Comparison of ENCODE assay signal across 1 cellular context in the genomic region with DNA sequence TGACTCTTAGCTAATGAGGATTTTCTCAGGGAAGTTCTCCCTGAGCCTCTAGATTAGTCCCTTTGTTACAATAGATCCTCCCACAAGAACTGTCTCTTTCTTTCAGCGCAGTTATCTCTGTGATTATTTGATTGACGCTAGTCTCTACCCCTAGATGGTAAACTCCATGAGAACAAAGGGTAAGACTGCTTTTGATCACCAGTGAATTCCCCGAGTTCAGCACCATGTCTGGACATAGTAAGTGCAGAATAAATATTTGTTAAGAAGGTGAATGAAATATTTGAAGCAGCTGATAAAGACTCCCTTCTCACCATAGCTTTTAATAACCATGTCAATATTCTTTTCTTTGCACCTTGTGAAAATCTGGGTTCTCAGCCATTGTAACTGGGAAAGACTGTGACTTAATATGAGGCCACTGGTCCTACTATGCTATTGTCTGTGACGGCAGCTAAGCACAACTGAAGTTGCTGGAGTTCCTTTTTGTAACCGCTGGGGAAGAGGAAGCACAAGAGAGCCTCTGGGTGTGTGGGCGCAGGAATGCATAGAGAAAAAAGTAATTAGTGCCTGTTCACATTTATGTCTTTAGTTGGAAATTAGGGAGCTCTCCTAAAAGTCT.
TF ChIP-seq lines count a peak whose summit lies in the region.

No MANE protein-coding gene starts in this region.

TF ChIP-seq in K562, 482 proteins besides CTCF, POLR2A, EP300 and RAD21 (continued from another document and continues in another):
- TF ChIP-seq, protein P1, sequence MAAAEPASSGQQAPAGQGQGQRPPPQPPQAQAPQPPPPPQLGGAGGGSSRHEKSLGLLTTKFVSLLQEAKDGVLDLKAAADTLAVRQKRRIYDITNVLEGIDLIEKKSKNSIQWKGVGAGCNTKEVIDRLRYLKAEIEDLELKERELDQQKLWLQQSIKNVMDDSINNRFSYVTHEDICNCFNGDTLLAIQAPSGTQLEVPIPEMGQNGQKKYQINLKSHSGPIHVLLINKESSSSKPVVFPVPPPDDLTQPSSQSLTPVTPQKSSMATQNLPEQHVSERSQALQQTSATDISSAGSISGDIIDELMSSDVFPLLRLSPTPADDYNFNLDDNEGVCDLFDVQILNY (CRISPR knock-in tag; IDR thresholded peaks at IDR 0.05), result no peak
- TF ChIP-seq, protein P2, sequence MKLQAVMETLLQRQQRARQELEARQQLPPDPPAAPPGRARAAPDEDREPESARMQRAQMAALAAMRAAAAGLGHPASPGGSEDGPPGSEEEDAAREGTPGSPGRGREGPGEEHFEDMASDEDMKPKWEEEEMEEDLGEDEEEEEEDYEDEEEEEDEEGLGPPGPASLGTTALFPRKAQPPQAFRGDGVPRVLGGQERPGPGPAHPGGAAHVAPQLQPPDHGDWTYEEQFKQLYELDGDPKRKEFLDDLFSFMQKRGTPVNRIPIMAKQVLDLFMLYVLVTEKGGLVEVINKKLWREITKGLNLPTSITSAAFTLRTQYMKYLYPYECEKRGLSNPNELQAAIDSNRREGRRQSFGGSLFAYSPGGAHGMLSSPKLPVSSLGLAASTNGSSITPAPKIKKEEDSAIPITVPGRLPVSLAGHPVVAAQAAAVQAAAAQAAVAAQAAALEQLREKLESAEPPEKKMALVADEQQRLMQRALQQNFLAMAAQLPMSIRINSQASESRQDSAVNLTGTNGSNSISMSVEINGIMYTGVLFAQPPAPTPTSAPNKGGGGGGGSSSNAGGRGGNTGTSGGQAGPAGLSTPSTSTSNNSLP (IDR thresholded peaks at IDR 0.05; ENCODE audit: borderline replicate concordance, low read depth, low read length), result 0 out of 2 replicates have a peak, but pooled peaks have one; percentile 11
- TF ChIP-seq RFX7 (CRISPR knock-in tag; IDR thresholded peaks at IDR 0.05) (no peak), MBD2 (IDR thresholded peaks at IDR 0.05; ENCODE audit: borderline replicate concordance, low read depth) (no peak), ETS2 (tag; IDR thresholded peaks at IDR 0.05; ENCODE audit: borderline replicate concordance, poor library complexity, severe bottlenecking) (no peak), NCOR1 (IDR thresholded peaks at IDR 0.05) (no peak), THRAP3 (IDR thresholded peaks at IDR 0.05; ENCODE audit: borderline replicate concordance) (no peak), HNRNPK (IDR thresholded peaks at IDR 0.05; ENCODE audit: low read depth, low read length, poor library complexity, severe bottlenecking) (no peak), MEF2D (tag; conservative IDR thresholded peaks at IDR 0.05; ENCODE audit: low read depth) (no peak), KLF16 (IDR thresholded peaks at IDR 0.05) (0 out of 2 replicates have a peak, but pooled peaks have one; percentile 26), NFIC (IDR thresholded peaks at IDR 0.05) (no peak), ZBED1 (IDR thresholded peaks at IDR 0.05) (no peak), BCOR (IDR thresholded peaks at IDR 0.05) (no peak), MYNN (IDR thresholded peaks at IDR 0.05) (no peak), MYNN (CRISPR knock-in tag; IDR thresholded peaks at IDR 0.05) (no peak), TAF9B (IDR thresholded peaks at IDR 0.05; ENCODE audit: partially characterized antibody) (no peak), HDAC3 (IDR thresholded peaks at IDR 0.05; ENCODE audit: borderline replicate concordance, partially characterized antibody) (no peak), MCM3 (IDR thresholded peaks at IDR 0.05) (no peak), ILK (tag; IDR thresholded peaks at IDR 0.05; ENCODE audit: borderline replicate concordance, low read depth) (no peak), POLR2H (tag; IDR thresholded peaks at IDR 0.05; ENCODE audit: low read depth) (no peak), NR2C1 (IDR thresholded peaks at IDR 0.05) (no peak), NR2C1 (tag; IDR thresholded peaks at IDR 0.05) (0 out of 2 replicates have a peak, but pooled peaks have one; percentile 32), CCNT2 (IDR thresholded peaks at IDR 0.05; ENCODE audit: borderline replicate concordance, extremely low read depth, insufficient read length, low read depth, low read length) (no peak), CBFA2T3 (IDR thresholded peaks at IDR 0.05) (no peak), TRIM28 (IDR thresholded peaks at IDR 0.05) (peak; percentile 80; the same call in 1 of the 2 replicates), ZNF79 (CRISPR knock-in tag; IDR thresholded peaks at IDR 0.05; ENCODE audit: low read depth) (no peak), FOXM1 (IDR thresholded peaks at IDR 0.05; ENCODE audit: low read depth) (no peak), FOXM1 (CRISPR knock-in tag; IDR thresholded peaks at IDR 0.05; ENCODE audit: low read depth) (no peak), JUN (IDR thresholded peaks at IDR 0.05; ENCODE audit: borderline replicate concordance, low read depth, low read length) (0 out of 2 replicates have a peak, but pooled peaks have one; percentile 16), JUN (CRISPR knock-in tag; IDR thresholded peaks at IDR 0.05; ENCODE audit: borderline replicate concordance) (no peak)
- TF ChIP-seq, protein P3, sequence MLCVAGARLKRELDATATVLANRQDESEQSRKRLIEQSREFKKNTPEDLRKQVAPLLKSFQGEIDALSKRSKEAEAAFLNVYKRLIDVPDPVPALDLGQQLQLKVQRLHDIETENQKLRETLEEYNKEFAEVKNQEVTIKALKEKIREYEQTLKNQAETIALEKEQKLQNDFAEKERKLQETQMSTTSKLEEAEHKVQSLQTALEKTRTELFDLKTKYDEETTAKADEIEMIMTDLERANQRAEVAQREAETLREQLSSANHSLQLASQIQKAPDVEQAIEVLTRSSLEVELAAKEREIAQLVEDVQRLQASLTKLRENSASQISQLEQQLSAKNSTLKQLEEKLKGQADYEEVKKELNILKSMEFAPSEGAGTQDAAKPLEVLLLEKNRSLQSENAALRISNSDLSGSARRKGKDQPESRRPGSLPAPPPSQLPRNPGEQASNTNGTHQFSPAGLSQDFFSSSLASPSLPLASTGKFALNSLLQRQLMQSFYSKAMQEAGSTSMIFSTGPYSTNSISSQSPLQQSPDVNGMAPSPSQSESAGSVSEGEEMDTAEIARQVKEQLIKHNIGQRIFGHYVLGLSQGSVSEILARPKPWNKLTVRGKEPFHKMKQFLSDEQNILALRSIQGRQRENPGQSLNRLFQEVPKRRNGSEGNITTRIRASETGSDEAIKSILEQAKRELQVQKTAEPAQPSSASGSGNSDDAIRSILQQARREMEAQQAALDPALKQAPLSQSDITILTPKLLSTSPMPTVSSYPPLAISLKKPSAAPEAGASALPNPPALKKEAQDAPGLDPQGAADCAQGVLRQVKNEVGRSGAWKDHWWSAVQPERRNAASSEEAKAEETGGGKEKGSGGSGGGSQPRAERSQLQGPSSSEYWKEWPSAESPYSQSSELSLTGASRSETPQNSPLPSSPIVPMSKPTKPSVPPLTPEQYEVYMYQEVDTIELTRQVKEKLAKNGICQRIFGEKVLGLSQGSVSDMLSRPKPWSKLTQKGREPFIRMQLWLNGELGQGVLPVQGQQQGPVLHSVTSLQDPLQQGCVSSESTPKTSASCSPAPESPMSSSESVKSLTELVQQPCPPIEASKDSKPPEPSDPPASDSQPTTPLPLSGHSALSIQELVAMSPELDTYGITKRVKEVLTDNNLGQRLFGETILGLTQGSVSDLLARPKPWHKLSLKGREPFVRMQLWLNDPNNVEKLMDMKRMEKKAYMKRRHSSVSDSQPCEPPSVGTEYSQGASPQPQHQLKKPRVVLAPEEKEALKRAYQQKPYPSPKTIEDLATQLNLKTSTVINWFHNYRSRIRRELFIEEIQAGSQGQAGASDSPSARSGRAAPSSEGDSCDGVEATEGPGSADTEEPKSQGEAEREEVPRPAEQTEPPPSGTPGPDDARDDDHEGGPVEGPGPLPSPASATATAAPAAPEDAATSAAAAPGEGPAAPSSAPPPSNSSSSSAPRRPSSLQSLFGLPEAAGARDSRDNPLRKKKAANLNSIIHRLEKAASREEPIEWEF (CRISPR knock-in tag; IDR thresholded peaks at IDR 0.05), result peak; percentile 69; the same call in 1 of the 2 replicates
- TF ChIP-seq, protein P4, sequence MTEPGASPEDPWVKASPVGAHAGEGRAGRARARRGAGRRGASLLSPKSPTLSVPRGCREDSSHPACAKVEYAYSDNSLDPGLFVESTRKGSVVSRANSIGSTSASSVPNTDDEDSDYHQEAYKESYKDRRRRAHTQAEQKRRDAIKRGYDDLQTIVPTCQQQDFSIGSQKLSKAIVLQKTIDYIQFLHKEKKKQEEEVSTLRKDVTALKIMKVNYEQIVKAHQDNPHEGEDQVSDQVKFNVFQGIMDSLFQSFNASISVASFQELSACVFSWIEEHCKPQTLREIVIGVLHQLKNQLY (CRISPR knock-in tag; conservative IDR thresholded peaks at IDR 0.05), result no peak
- TF ChIP-seq, protein P5, sequence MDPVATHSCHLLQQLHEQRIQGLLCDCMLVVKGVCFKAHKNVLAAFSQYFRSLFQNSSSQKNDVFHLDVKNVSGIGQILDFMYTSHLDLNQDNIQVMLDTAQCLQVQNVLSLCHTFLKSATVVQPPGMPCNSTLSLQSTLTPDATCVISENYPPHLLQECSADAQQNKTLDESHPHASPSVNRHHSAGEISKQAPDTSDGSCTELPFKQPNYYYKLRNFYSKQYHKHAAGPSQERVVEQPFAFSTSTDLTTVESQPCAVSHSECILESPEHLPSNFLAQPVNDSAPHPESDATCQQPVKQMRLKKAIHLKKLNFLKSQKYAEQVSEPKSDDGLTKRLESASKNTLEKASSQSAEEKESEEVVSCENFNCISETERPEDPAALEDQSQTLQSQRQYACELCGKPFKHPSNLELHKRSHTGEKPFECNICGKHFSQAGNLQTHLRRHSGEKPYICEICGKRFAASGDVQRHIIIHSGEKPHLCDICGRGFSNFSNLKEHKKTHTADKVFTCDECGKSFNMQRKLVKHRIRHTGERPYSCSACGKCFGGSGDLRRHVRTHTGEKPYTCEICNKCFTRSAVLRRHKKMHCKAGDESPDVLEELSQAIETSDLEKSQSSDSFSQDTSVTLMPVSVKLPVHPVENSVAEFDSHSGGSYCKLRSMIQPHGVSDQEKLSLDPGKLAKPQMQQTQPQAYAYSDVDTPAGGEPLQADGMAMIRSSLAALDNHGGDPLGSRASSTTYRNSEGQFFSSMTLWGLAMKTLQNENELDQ (CRISPR knock-in tag; IDR thresholded peaks at IDR 0.05; ENCODE audit: borderline replicate concordance), result no peak
- TF ChIP-seq, protein P6, sequence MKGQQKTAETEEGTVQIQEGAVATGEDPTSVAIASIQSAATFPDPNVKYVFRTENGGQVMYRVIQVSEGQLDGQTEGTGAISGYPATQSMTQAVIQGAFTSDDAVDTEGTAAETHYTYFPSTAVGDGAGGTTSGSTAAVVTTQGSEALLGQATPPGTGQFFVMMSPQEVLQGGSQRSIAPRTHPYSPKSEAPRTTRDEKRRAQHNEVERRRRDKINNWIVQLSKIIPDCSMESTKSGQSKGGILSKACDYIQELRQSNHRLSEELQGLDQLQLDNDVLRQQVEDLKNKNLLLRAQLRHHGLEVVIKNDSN (CRISPR knock-in tag; IDR thresholded peaks at IDR 0.05), result no peak
- TF ChIP-seq, protein P7, sequence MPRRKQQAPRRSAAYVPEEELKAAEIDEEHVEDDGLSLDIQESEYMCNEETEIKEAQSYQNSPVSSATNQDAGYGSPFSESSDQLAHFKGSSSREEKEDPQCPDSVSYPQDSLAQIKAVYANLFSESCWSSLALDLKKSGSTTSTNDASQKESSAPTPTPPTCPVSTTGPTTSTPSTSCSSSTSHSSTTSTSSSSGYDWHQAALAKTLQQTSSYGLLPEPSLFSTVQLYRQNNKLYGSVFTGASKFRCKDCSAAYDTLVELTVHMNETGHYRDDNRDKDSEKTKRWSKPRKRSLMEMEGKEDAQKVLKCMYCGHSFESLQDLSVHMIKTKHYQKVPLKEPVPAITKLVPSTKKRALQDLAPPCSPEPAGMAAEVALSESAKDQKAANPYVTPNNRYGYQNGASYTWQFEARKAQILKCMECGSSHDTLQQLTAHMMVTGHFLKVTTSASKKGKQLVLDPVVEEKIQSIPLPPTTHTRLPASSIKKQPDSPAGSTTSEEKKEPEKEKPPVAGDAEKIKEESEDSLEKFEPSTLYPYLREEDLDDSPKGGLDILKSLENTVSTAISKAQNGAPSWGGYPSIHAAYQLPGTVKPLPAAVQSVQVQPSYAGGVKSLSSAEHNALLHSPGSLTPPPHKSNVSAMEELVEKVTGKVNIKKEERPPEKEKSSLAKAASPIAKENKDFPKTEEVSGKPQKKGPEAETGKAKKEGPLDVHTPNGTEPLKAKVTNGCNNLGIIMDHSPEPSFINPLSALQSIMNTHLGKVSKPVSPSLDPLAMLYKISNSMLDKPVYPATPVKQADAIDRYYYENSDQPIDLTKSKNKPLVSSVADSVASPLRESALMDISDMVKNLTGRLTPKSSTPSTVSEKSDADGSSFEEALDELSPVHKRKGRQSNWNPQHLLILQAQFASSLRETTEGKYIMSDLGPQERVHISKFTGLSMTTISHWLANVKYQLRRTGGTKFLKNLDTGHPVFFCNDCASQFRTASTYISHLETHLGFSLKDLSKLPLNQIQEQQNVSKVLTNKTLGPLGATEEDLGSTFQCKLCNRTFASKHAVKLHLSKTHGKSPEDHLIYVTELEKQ (CRISPR knock-in tag; IDR thresholded peaks at IDR 0.05), result 0 out of 2 replicates have a peak, but pooled peaks have one; percentile 5
- TF ChIP-seq, protein P8, sequence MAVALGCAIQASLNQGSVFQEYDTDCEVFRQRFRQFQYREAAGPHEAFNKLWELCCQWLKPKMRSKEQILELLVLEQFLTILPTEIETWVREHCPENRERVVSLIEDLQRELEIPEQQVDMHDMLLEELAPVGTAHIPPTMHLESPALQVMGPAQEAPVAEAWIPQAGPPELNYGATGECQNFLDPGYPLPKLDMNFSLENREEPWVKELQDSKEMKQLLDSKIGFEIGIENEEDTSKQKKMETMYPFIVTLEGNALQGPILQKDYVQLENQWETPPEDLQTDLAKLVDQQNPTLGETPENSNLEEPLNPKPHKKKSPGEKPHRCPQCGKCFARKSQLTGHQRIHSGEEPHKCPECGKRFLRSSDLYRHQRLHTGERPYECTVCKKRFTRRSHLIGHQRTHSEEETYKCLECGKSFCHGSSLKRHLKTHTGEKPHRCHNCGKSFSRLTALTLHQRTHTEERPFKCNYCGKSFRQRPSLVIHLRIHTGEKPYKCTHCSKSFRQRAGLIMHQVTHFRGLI (CRISPR knock-in tag; IDR thresholded peaks at IDR 0.05), result peak; percentile 4; the same call in 1 of the 2 replicates
- TF ChIP-seq, protein P9, sequence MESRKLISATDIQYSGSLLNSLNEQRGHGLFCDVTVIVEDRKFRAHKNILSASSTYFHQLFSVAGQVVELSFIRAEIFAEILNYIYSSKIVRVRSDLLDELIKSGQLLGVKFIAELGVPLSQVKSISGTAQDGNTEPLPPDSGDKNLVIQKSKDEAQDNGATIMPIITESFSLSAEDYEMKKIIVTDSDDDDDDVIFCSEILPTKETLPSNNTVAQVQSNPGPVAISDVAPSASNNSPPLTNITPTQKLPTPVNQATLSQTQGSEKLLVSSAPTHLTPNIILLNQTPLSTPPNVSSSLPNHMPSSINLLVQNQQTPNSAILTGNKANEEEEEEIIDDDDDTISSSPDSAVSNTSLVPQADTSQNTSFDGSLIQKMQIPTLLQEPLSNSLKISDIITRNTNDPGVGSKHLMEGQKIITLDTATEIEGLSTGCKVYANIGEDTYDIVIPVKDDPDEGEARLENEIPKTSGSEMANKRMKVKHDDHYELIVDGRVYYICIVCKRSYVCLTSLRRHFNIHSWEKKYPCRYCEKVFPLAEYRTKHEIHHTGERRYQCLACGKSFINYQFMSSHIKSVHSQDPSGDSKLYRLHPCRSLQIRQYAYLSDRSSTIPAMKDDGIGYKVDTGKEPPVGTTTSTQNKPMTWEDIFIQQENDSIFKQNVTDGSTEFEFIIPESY (CRISPR knock-in tag; IDR thresholded peaks at IDR 0.05), result 0 out of 2 replicates have a peak, but pooled peaks have one; percentile 32
- TF ChIP-seq, protein P10, sequence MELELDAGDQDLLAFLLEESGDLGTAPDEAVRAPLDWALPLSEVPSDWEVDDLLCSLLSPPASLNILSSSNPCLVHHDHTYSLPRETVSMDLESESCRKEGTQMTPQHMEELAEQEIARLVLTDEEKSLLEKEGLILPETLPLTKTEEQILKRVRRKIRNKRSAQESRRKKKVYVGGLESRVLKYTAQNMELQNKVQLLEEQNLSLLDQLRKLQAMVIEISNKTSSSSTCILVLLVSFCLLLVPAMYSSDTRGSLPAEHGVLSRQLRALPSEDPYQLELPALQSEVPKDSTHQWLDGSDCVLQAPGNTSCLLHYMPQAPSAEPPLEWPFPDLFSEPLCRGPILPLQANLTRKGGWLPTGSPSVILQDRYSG (tag; conservative IDR thresholded peaks at IDR 0.05; ENCODE audit: low read depth), result peak; percentile 74
